13 cellular contexts compared by ENCODE assay signal in genomic region chr1:151313501-151313900, GRCh38. TPM values are rescaled to one million over a fixed set of nuclear protein-coding genes. Genes with fewer than 3 reads are reported as not detected.
DNase-seq lines count a peak whose midpoint lies in the region; ATAC-seq and TF ChIP-seq lines count a peak whose summit lies in the region.
"Had no signal": no experiment of that assay in that cellular context is flagged by ENCODE, and none has a peak within 500 bp of the region (broad histone marks: within the 10 kb centered on the region; RNA-seq: fewer than 3 reads in every experiment).

No MANE protein-coding gene starts in this region.

- H4K8ac ChIP-seq in H9 (replicated peaks; ENCODE audit: insufficient read length, low read depth, low read length): no peak overlapping the region

- H3K23me2 ChIP-seq in H9 (ENCODE audit: insufficient read length, low read depth, low read length, poor library complexity, severe bottlenecking): no peaks in the 10 kb centered on the region

- H3K4me3 ChIP-seq in mammary epithelial cell (replicated peaks in 1 of 3; ENCODE audit: insufficient read depth in 1 of 3, low read depth in 2 of 3, low read length in 3 of 3) (no peak overlapping the region), dorsolateral prefrontal cortex (peak overlapping the region in 20 of 59 donors; percentile 0 to 42 (median 19)), osteoblast (ENCODE audit: insufficient read depth, low read length) (no peak overlapping the region), upper lobe of left lung (no peak overlapping the region)
- H3K4me3 ChIP-seq: ovary, Peyer's patch, testis had no signal

- H3K4me1 Mint-ChIP-seq in MCF 10A (ENCODE audit: insufficient read depth, unreplicated experiment) (peaks cover 40% of the 10 kb centered on the region), H9 (peaks cover 10 to 11% of the 10 kb centered on the region in 2 experiments)

- H3K9ac ChIP-seq in mammary epithelial cell (ENCODE audit: insufficient read depth, low read length): no peak overlapping the region
- H3K9ac ChIP-seq in H9 (ENCODE audit: extremely low read depth, insufficient read length, low read length): no peak overlapping the region
- H3K9ac ChIP-seq: KMS-11 had no signal

- H2BK120ac ChIP-seq in H9 (ENCODE audit: low read depth, low read length, poor library complexity, severe bottlenecking): no peak overlapping the region

- no peak overlapping the region for H3K4me3 Mint-ChIP-seq in MCF 10A (ENCODE audit: unreplicated experiment)
- no peak overlapping the region for H3K4me3 Mint-ChIP-seq in H9

- no peak overlapping the region for H3K4ac ChIP-seq in H9 (ENCODE audit: low read depth, low read length)

- H3K79me1 ChIP-seq in H9 (ENCODE audit: insufficient read depth, low read depth, low read length, poor library complexity, severe bottlenecking): no peaks in the 10 kb centered on the region

- H3K14ac ChIP-seq in H9 (ENCODE audit: insufficient read depth, low read length): no peak overlapping the region

- intact Hi-C loops in MCF 10A (cut with micrococcal nuclease): no loop called here
- intact Hi-C loops in mammary epithelial cell (cut with micrococcal nuclease): no loop called here
- intact Hi-C loops in dorsolateral prefrontal cortex (cut with DNase I): loop anchor here in 1 of 2 donors (5.0 kb wide), 1 partner anchor 524 kb away; the partner anchor contains the start of gene C2CD4D

- H3K9me3 ChIP-seq in mammary epithelial cell (replicated peaks; ENCODE audit: insufficient read depth, low read length) (no peaks in the 10 kb centered on the region), osteoblast (ENCODE audit: low read depth, low read length) (no peaks in the 10 kb centered on the region), upper lobe of left lung (no peaks in the 10 kb centered on the region), H9 (ENCODE audit: control insufficient read depth, low read depth, low read length) (no peaks in the 10 kb centered on the region)
- H3K9me3 ChIP-seq: ovary, Peyer's patch, testis had no signal

- TF ChIP-seq CTCF in MCF 10A (IDR thresholded peaks at IDR 0.05; ENCODE audit: unreplicated experiment): no peak
- TF ChIP-seq CTCF in mammary epithelial cell (conservative IDR thresholded peaks at IDR 0.05 in 1 of 2, IDR thresholded peaks at IDR 0.05 in 1 of 2; ENCODE audit: extremely low read depth in 1 of 2, insufficient read depth in 1 of 2, low read depth in 1 of 2, low read length in 2 of 2): no peak
- TF ChIP-seq CTCF in dorsolateral prefrontal cortex (IDR thresholded peaks at IDR 0.05 in 54 of 56, conservative IDR thresholded peaks at IDR 0.05 in 2 of 56; ENCODE audit: low read depth in 1 of 56, partially characterized antibody in 56 of 56): no peak
- no peak for TF ChIP-seq CTCF in osteoblast (IDR thresholded peaks at IDR 0.05; ENCODE audit: extremely low read depth, low read depth, low read length)
- TF ChIP-seq CTCF in upper lobe of left lung (IDR thresholded peaks at IDR 0.05): no peak
- no peak for TF ChIP-seq CTCF in H9 (conservative IDR thresholded peaks at IDR 0.05)

- no peak overlapping the region for H4K91ac ChIP-seq in H9 (ENCODE audit: insufficient read length, low read depth, low read length)

- CTCF ChIA-PET in MCF 10A (lab: Yijun Ruan, JAX) (interaction anchor here (2.6 to 27.4 kb wide), 3 partner anchors 13 to 27 kb away, joined by 11 to 566 read pairs (median 115); partner anchors contain the start of gene PI4KB), mammary epithelial cell (lab: Charles Lee; ENCODE audit: low non-redundant PET) (no interaction called here)

- TF ChIP-seq EP300 in upper lobe of left lung (IDR thresholded peaks at IDR 0.05): no peak

- POLR2A ChIA-PET in MCF 10A (lab: Yijun Ruan, JAX): interaction anchor here (0.6 to 10.5 kb wide), 11 partner anchors 13 to 307 kb away, joined by 3 to 253 read pairs (median 4); partner anchors contain the start of genes MINDY1, PI4KB, PSMB4 and PSMD4

- peaks cover 76% of the 10 kb centered on the region for H3K36me3 Mint-ChIP-seq in MCF 10A (ENCODE audit: insufficient read depth, unreplicated experiment)
- H3K36me3 Mint-ChIP-seq in H9 (ENCODE audit: insufficient read depth in 1 of 3, low read depth in 3 of 3): peaks cover 5 to 56% (median 30%) of the 10 kb centered on the region in 3 experiments

- H3K27me3 Mint-ChIP-seq in MCF 10A (ENCODE audit: insufficient read depth, unreplicated experiment) (no peaks in the 10 kb centered on the region), H9 (ENCODE audit: low read depth) (no peaks in the 10 kb centered on the region)

- no peak overlapping the region for H2BK20ac ChIP-seq in H9 (ENCODE audit: low read depth, low read length, poor library complexity, severe bottlenecking)

- H3K27ac ChIP-seq in mammary epithelial cell (ENCODE audit: insufficient read depth, low read depth, low read length) (no peak overlapping the region), dorsolateral prefrontal cortex (peak overlapping the region in 58 of 59 donors; percentile 68 to 99 (median 94)), osteoblast (ENCODE audit: low read depth, low read length) (peak overlapping the region; percentile 83), upper lobe of left lung (peak overlapping the region in 3 of 4 donors; percentile 12 to 50 (median 30)), H9 (ENCODE audit: insufficient read length, low read depth, low read length) (no peak overlapping the region)
- H3K27ac ChIP-seq: KMS-11 had no signal

- peaks cover 38% of the 10 kb centered on the region for H3K79me2 ChIP-seq in mammary epithelial cell (ENCODE audit: insufficient read depth, low read length)
- H3K79me2 ChIP-seq in osteoblast (ENCODE audit: insufficient read depth, low read length): peaks cover 51% of the 10 kb centered on the region
- H3K79me2 ChIP-seq in H9 (ENCODE audit: insufficient read depth, low read length): no peaks in the 10 kb centered on the region

- no peak for TF ChIP-seq POLR2A in upper lobe of left lung (IDR thresholded peaks at IDR 0.05)

- H3K23ac ChIP-seq in H9 (ENCODE audit: insufficient read length, low read depth, low read length): no peak overlapping the region

- no peak overlapping the region for H2AK5ac ChIP-seq in H9 (ENCODE audit: insufficient read length, low read length)

- H4K5ac ChIP-seq in H9 (ENCODE audit: insufficient read length, low read depth, low read length): no peak overlapping the region

- H3K4me1 ChIP-seq in mammary epithelial cell (ENCODE audit: insufficient read depth, low read length) (peaks cover 31% of the 10 kb centered on the region), osteoblast (ENCODE audit: insufficient read depth, low read length) (peaks cover 49% of the 10 kb centered on the region), upper lobe of left lung (peaks cover 36 to 55% (median 38%) of the 10 kb centered on the region in 4 donors), H9 (ENCODE audit: insufficient read depth, low read length) (0 out of 2 replicates have a peak, but pooled peaks cover 5% of the 10 kb centered on the region)

- H2BK15ac ChIP-seq in H9 (ENCODE audit: low read depth, low read length): no peak overlapping the region

- H3T11ph ChIP-seq in H9 (ENCODE audit: low read length): no peak overlapping the region

- H3K4me2 ChIP-seq in mammary epithelial cell (ENCODE audit: insufficient read depth, low read depth, low read length) (no peak overlapping the region), osteoblast (ENCODE audit: insufficient read depth, low read length) (peak overlapping the region; percentile 38), H9 (ENCODE audit: insufficient read depth, insufficient read length, low read length) (no peak overlapping the region)
- H3K4me2 ChIP-seq: KMS-11 had no signal

- peak overlapping the region; percentile 49 for H3K27ac Mint-ChIP-seq in MCF 10A (ENCODE audit: low read depth, unreplicated experiment)
- H3K27ac Mint-ChIP-seq in H9: no peak overlapping the region

- BruUV-seq in MCF 10A (replicated peaks; lab: Mats Ljungman, UMichigan): no TSS peak
- no TSS peak for BruUV-seq in mammary epithelial cell (replicated peaks; lab: Mats Ljungman, UMichigan)

- peaks cover 19% of the 10 kb centered on the region for H3K36me3 ChIP-seq in mammary epithelial cell (ENCODE audit: insufficient read depth, low read length)
- peaks cover 49% of the 10 kb centered on the region for H3K36me3 ChIP-seq in osteoblast (ENCODE audit: insufficient read depth, low read length)
- peaks cover 8 to 84% (median 40%) of the 10 kb centered on the region in 4 donors for H3K36me3 ChIP-seq in upper lobe of left lung
- H3K36me3 ChIP-seq: ovary had no signal

- no peaks in the 10 kb centered on the region for H3K27me3 ChIP-seq in mammary epithelial cell (ENCODE audit: insufficient read depth, low read length)
- no peaks in the 10 kb centered on the region for H3K27me3 ChIP-seq in dorsolateral prefrontal cortex
- no peaks in the 10 kb centered on the region for H3K27me3 ChIP-seq in osteoblast (ENCODE audit: insufficient read depth, low read length)
- H3K27me3 ChIP-seq in upper lobe of left lung: no peaks in the 10 kb centered on the region
- no peaks in the 10 kb centered on the region for H3K27me3 ChIP-seq in H9 (ENCODE audit: insufficient read depth, low read length)
- H3K27me3 ChIP-seq: ovary, Peyer's patch, testis had no signal

- no peaks in the 10 kb centered on the region for H3K9me3 Mint-ChIP-seq in MCF 10A (ENCODE audit: unreplicated experiment)
- no peaks in the 10 kb centered on the region for H3K9me3 Mint-ChIP-seq in H9

- H2AFZ ChIP-seq in mammary epithelial cell (ENCODE audit: low read depth, low read length): no peak overlapping the region
- no peak overlapping the region for H2AFZ ChIP-seq in osteoblast (ENCODE audit: low read length)
- H2AFZ ChIP-seq in H9 (ENCODE audit: low read length): no peak overlapping the region

- no peak overlapping the region for H3K18ac ChIP-seq in H9 (ENCODE audit: insufficient read length, low read depth, low read length)

- ATAC-seq in upper lobe of left lung (ENCODE audit: low FRiP score in 2 of 2): no peak
- ATAC-seq in GM21529 (IDR thresholded peaks at IDR 0.05; ENCODE audit: unreplicated experiment): no peak
- ATAC-seq in GM19452 (IDR thresholded peaks at IDR 0.05; ENCODE audit: unreplicated experiment): no peak

- H2BK12ac ChIP-seq in H9 (ENCODE audit: insufficient read length, low read depth, low read length): no peak overlapping the region

- in situ Hi-C loops in mammary epithelial cell (cut with MboI; ENCODE audit: low sequenced_read_pairs in 2 of 2): no loop called here

- H4K20me1 ChIP-seq in mammary epithelial cell (ENCODE audit: insufficient read depth, low read length): peaks cover 2% of the 10 kb centered on the region
- peaks cover 66% of the 10 kb centered on the region for H4K20me1 ChIP-seq in osteoblast (ENCODE audit: insufficient read depth, low read length)
- H4K20me1 ChIP-seq in H9 (ENCODE audit: control insufficient read depth, insufficient read depth, insufficient read length): peaks cover 2% of the 10 kb centered on the region

- H2BK5ac ChIP-seq in H9 (ENCODE audit: insufficient read length, low read length): no peak overlapping the region

- dilution Hi-C loops in mammary epithelial cell (cut with HindIII; ENCODE audit: low sequenced_read_pairs): loop anchor here (5.0 kb wide), 1 partner anchor 94 kb away; no protein-coding TSS in a partner anchor

- H3K56ac ChIP-seq in H9 (ENCODE audit: insufficient read length, low read depth, low read length): no peak overlapping the region

- DNase-seq in MCF 10A (ENCODE audit: unreplicated experiment): no peak
- DNase-seq in mammary epithelial cell: no peak
- DNase-seq in dorsolateral prefrontal cortex: no peak
- no peak for DNase-seq in osteoblast (ENCODE audit: insufficient read length, low spot score, missing footprints)
- no peak for DNase-seq in upper lobe of left lung
- DNase-seq in H9: no peak
- DNase-seq: cerebellar nuclear complex had no signal

- WGBS in mammary epithelial cell (ENCODE audit: low coverage, missing lambda C conversion rate): 19% methylated on average over 2 of the region's 2 CpGs
- 62 to 69% methylated on average over 2 of the region's 2 CpGs for WGBS in upper lobe of left lung, 2 donors
- no CpG with 5 or more reads among the region's 2 CpGs for WGBS in H9 (ENCODE audit: extremely low coverage, insufficient read length, low lambda C conversion rate)

RNA-seq across cellular contexts. Expression of gene PI4KB, which starts 13.7 kb away (rescaled TPM):
- total RNA-seq in MCF 10A (2022) (75.3 and 90.1 TPM in 2 replicates), mammary epithelial cell (10 to 100 TPM; 46.7 to 58.3 TPM), dorsolateral prefrontal cortex (100 to 1,000 TPM in 23 of 120 experiments, 10 to 100 TPM in 97; 67.1 to 120 (median 92.2) TPM), osteoblast (43.3 and 43.8 TPM in 2 replicates), upper lobe of left lung (100 to 1,000 TPM in 1 of 6 donors, 10 to 100 TPM in 5; 41.3 to 127 (median 64.0) TPM), H9 (2021) (39.1 and 39.2 TPM in 2 replicates)
- polyA plus RNA-seq in mammary epithelial cell: 57.9 TPM
- polyA minus RNA-seq in mammary epithelial cell: 135 TPM

RNA-seq across cellular contexts. Expression of gene ZNF687, which starts 31.4 kb away (rescaled TPM):
- total RNA-seq in MCF 10A (2022) (26.3 and 27.5 TPM in 2 replicates), mammary epithelial cell (10 to 100 TPM; 17.7 to 23.3 TPM), dorsolateral prefrontal cortex (10 to 100 TPM; 16.1 to 36.4 (median 25.3) TPM), osteoblast (15.9 and 16.5 TPM in 2 replicates), upper lobe of left lung (10 to 100 TPM; 17.4 to 50.3 (median 27.2) TPM), H9 (2021) (52.9 and 58.2 TPM in 2 replicates)
- 11.5 TPM for polyA plus RNA-seq in mammary epithelial cell
- polyA minus RNA-seq in mammary epithelial cell: 22.0 TPM

RNA-seq across cellular contexts. Expression of gene RFX5, which starts 33.6 kb away (rescaled TPM):
- total RNA-seq in MCF 10A (2022): 19.2 and 26.5 TPM in 2 replicates
- total RNA-seq in mammary epithelial cell: 10 to 100 TPM; 45.5 to 45.9 TPM
- 28.5 TPM for polyA plus RNA-seq in mammary epithelial cell
- 33.7 TPM for polyA minus RNA-seq in mammary epithelial cell
- total RNA-seq in dorsolateral prefrontal cortex: 10 to 100 TPM; 21.1 to 65.9 (median 38.7) TPM
- 22.4 and 24.2 TPM in 2 replicates for total RNA-seq in osteoblast
- total RNA-seq in upper lobe of left lung: 10 to 100 TPM; 31.5 to 55.5 (median 43.2) TPM
- 65.1 and 72.7 TPM in 2 replicates for total RNA-seq in H9 (2021)

RNA-seq across cellular contexts. Expression of gene PSMD4, which starts 59.0 kb away (rescaled TPM):
- total RNA-seq in MCF 10A (2022) (266 and 285 TPM in 2 replicates), mammary epithelial cell (100 to 1,000 TPM in 1 of 2 donors, 10 to 100 TPM in 1; 94.7 to 167 TPM), dorsolateral prefrontal cortex (100 to 1,000 TPM; 129 to 230 (median 181) TPM), osteoblast (140 and 150 TPM in 2 replicates), upper lobe of left lung (100 to 1,000 TPM; 102 to 132 (median 119) TPM), H9 (2021) (205 and 207 TPM in 2 replicates)
- polyA plus RNA-seq in mammary epithelial cell: 223 TPM
- 161 TPM for polyA minus RNA-seq in mammary epithelial cell

RNA-seq across cellular contexts. Expression of gene SELENBP1, which starts 59.0 kb away (rescaled TPM):
- total RNA-seq in MCF 10A (2022): 8.2 and 11.6 TPM in 2 replicates
- total RNA-seq in mammary epithelial cell: 1 to 10 TPM in 1 of 2 donors, not detected in 1; 2.8 TPM
- not detected for polyA plus RNA-seq in mammary epithelial cell
- not detected for polyA minus RNA-seq in mammary epithelial cell
- total RNA-seq in dorsolateral prefrontal cortex: 100 to 1,000 TPM in 1 of 120 experiments, 10 to 100 TPM in 119; 14.5 to 109 (median 42.1) TPM
- 28.3 and 42.0 TPM in 2 replicates for total RNA-seq in osteoblast
- total RNA-seq in upper lobe of left lung: 100 to 1,000 TPM; 241 to 804 (median 431) TPM
- 13.9 and 14.2 TPM in 2 replicates for total RNA-seq in H9 (2021)

Comparison
In these comparisons a context has a peak if more than half of its experiments do, and no peak if none do; other contexts are left out.
1. H3K27ac ChIP-seq: peak in dorsolateral prefrontal cortex (58 of 59), osteoblast (single experiment) and upper lobe of left lung (3 of 4); none in mammary epithelial cell (single experiment) and H9 (single experiment).